Comparison of ENCODE assay signal across 32 cellular contexts in the genomic region with DNA sequence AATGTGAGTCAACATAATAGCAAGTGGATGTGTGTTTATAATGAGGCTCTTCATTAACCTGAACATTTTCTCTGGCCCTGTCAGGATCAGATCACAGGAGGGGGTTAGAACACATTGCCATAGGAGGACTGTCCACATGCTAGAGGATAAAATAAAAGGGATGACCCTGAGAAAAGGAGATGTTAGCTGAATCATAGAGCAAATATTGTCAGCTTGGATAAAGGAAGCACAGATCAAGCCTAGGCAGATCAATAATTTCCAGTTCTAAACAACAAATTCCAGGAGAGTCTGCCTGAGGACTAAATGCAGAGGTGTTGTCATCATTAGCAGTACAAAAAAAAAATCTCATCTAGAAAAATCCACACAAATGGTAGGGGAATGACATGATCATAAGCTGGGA.
"Had no signal": no experiment of that assay in that cellular context is flagged by ENCODE, and none has a peak within 500 bp of the region (broad histone marks: within the 10 kb centered on the region; RNA-seq: fewer than 3 reads in every experiment).

No MANE protein-coding gene starts in this region.

- H3K36me3 ChIP-seq: ascending aorta, breast epithelium had no signal

- H3K4me1 ChIP-seq: ascending aorta, breast epithelium had no signal

- H3K4me3 ChIP-seq: ascending aorta, breast epithelium, coronary artery, dorsolateral prefrontal cortex had no signal

- H3K36me3 Mint-ChIP-seq: activated CD8-positive, alpha-beta memory T cell treated with anti-CD3 and anti-CD28 coated beads, Interleukin-2, amount 10 ng/mL, durations not matched to agents 7 days and 5 days; activated naive CD4-positive, alpha-beta T cell treated with anti-CD3 and anti-CD28 coated beads, Interleukin-2, amount 10 ng/mL, durations not matched to agents 7 days and 5 days; activated naive CD4-positive, alpha-beta T cell treated with anti-CD3 and anti-CD28 coated beads, Interleukin-2, amount 50 U/mL, for 72 hours; activated naive CD8-positive, alpha-beta T cell treated with anti-CD3 and anti-CD28 coated beads, Interleukin-2, amount 10 ng/mL, durations not matched to agents 7 days and 5 days; brain had no signal

- H3K27ac Mint-ChIP-seq: activated CD4-positive, alpha-beta T cell treated with anti-CD3 and anti-CD28 coated beads for 36 hours; activated CD8-positive, alpha-beta memory T cell treated with anti-CD3 and anti-CD28 coated beads, Interleukin-2, amount 10 ng/mL, durations not matched to agents 7 days and 5 days; activated CD8-positive, alpha-beta T cell treated with anti-CD3 and anti-CD28 coated beads, Interleukin-2, amount 10 ng/mL, durations not matched to agents 7 days and 5 days; activated naive CD4-positive, alpha-beta T cell treated with anti-CD3 and anti-CD28 coated beads, Interleukin-2, amount 10 ng/mL, durations not matched to agents 7 days and 5 days; activated naive CD4-positive, alpha-beta T cell treated with anti-CD3 and anti-CD28 coated beads, Interleukin-2, amount 50 U/mL, for 72 hours; activated naive CD8-positive, alpha-beta T cell treated with anti-CD3 and anti-CD28 coated beads, Interleukin-2, amount 10 ng/mL, durations not matched to agents 7 days and 5 days; activated T-helper 1 cell treated with anti-CD3 and anti-CD28 coated beads, Interleukin-12 subunit alpha, Interleukin-12 subunit beta, Interleukin-2, Interleukin-4 antibody, amounts not matched to agents 30 ng/mL and 10 ng/mL and 1 ng/mL, durations not matched to agents 14 hours and 24 hours and 36 hours; brain; dendritic cell treated with granulocyte-macrophage colony-stimulating factor and Interleukin-4, amounts not matched to agents 40 ng/mL and 50 ng/mL, for 4 days; endodermal cell; T-helper 17 cell; T-helper 2 cell treated with Interferon-gamma antibody and Interleukin-4, amounts not matched to agents 5 μg/mL and 100 μg/mL, for 36 hours had no signal

- H3K9me3 Mint-ChIP-seq: endodermal cell had no signal

- H3K27me3 ChIP-seq: ascending aorta, breast epithelium, dorsolateral prefrontal cortex had no signal

- H3K9me3 ChIP-seq: ascending aorta, breast epithelium had no signal

- H3K4me1 Mint-ChIP-seq: activated CD4-positive, alpha-beta T cell treated with anti-CD3 and anti-CD28 coated beads for 36 hours; activated CD8-positive, alpha-beta memory T cell treated with anti-CD3 and anti-CD28 coated beads, Interleukin-2, amount 10 ng/mL, durations not matched to agents 7 days and 5 days; activated naive CD4-positive, alpha-beta T cell treated with anti-CD3 and anti-CD28 coated beads, Interleukin-2, amount 10 ng/mL, durations not matched to agents 7 days and 5 days; activated naive CD8-positive, alpha-beta T cell treated with anti-CD3 and anti-CD28 coated beads, Interleukin-2, amount 10 ng/mL, durations not matched to agents 7 days and 5 days; brain; central memory CD8-positive, alpha-beta T cell; T-helper 17 cell had no signal

- ATAC-seq: activated CD4-positive, alpha-beta T cell treated with anti-CD3 and anti-CD28 coated beads for 36 hours; activated CD8-positive, alpha-beta memory T cell treated with anti-CD3 and anti-CD28 coated beads, Interleukin-2, amount 10 ng/mL, durations not matched to agents 7 days and 5 days; activated CD8-positive, alpha-beta T cell treated with anti-CD3 and anti-CD28 coated beads, Interleukin-2, amount 10 ng/mL, durations not matched to agents 7 days and 5 days; activated naive CD4-positive, alpha-beta T cell treated with anti-CD3 and anti-CD28 coated beads, Interleukin-2, amount 50 U/mL, for 72 hours; esophagus mucosa; T-helper 17 cell had no signal

- FAIRE-seq: frontal cortex had no signal

- H3K4me3 Mint-ChIP-seq: activated CD4-positive, alpha-beta T cell treated with anti-CD3 and anti-CD28 coated beads for 36 hours; activated CD8-positive, alpha-beta memory T cell treated with anti-CD3 and anti-CD28 coated beads, Interleukin-2, amount 10 ng/mL, durations not matched to agents 7 days and 5 days; activated CD8-positive, alpha-beta T cell treated with anti-CD3 and anti-CD28 coated beads, Interleukin-2, amount 10 ng/mL, durations not matched to agents 7 days and 5 days; activated naive CD4-positive, alpha-beta T cell treated with anti-CD3 and anti-CD28 coated beads, Interleukin-2, amount 10 ng/mL, durations not matched to agents 7 days and 5 days; activated naive CD8-positive, alpha-beta T cell treated with anti-CD3 and anti-CD28 coated beads, Interleukin-2, amount 10 ng/mL, durations not matched to agents 7 days and 5 days; activated T-helper 1 cell treated with anti-CD3 and anti-CD28 coated beads, Interleukin-12 subunit alpha, Interleukin-12 subunit beta, Interleukin-2, Interleukin-4 antibody, amounts not matched to agents 30 ng/mL and 10 ng/mL and 1 ng/mL, durations not matched to agents 14 hours and 24 hours and 36 hours; brain; central memory CD8-positive, alpha-beta T cell; dendritic cell treated with granulocyte-macrophage colony-stimulating factor and Interleukin-4, amounts not matched to agents 40 ng/mL and 50 ng/mL, for 4 days; endodermal cell; T-helper 17 cell; T-helper 2 cell treated with Interferon-gamma antibody and Interleukin-4, amounts not matched to agents 5 μg/mL and 100 μg/mL, for 36 hours had no signal

- DNase-seq: activated CD4-positive, alpha-beta T cell treated with anti-CD3 and anti-CD28 coated beads for 36 hours; activated CD4-positive, alpha-beta T cell treated with anti-CD3 and anti-CD28 coated beads, Interleukin-2, amount 50 U/mL, for 1 hour; activated CD4-positive, alpha-beta T cell treated with anti-CD3 and anti-CD28 coated beads, Interleukin-2, amount 50 U/mL, for 48 hours; activated CD4-positive, CD25-positive, alpha-beta regulatory T cell; activated CD4-positive, CD25-positive, alpha-beta regulatory T cell treated with anti-CD3 and anti-CD28 coated beads, Interleukin-2, amount 50 U/mL, for 72 hours; activated CD8-positive, alpha-beta memory T cell treated with anti-CD3 and anti-CD28 coated beads, Interleukin-2, amount 10 ng/mL, durations not matched to agents 7 days and 5 days; activated CD8-positive, alpha-beta memory T cell treated with anti-CD3 and anti-CD28 coated beads, Interleukin-2, amount 50 U/mL, for 4 hours; activated CD8-positive, alpha-beta T cell treated with anti-CD3 and anti-CD28 coated beads, Interleukin-2, amount 10 ng/mL, durations not matched to agents 7 days and 5 days; activated gamma-delta T cell; activated naive CD4-positive, alpha-beta T cell; activated naive CD4-positive, alpha-beta T cell treated with anti-CD3 and anti-CD28 coated beads, Interleukin-2, amount 10 ng/mL, durations not matched to agents 7 days and 5 days; activated naive CD8-positive, alpha-beta T cell treated with anti-CD3 and anti-CD28 coated beads, Interleukin-2, amount 10 ng/mL, durations not matched to agents 7 days and 5 days; activated T-cell treated with anti-CD3 and anti-CD28 coated beads, Interleukin-2, amount 50 U/mL, for 1 hour; activated T-cell treated with anti-CD3 and anti-CD28 coated beads, Interleukin-2, amount 50 U/mL, for 48 hours; dorsolateral prefrontal cortex; effector memory CD4-positive, alpha-beta T cell; endodermal cell; foreskin fibroblast; head of caudate nucleus; hippocampal formation; T-helper 17 cell had no signal

- H3K27ac ChIP-seq: ascending aorta, breast epithelium, coronary artery, dorsolateral prefrontal cortex had no signal

- H3K27me3 Mint-ChIP-seq: activated CD4-positive, alpha-beta T cell treated with anti-CD3 and anti-CD28 coated beads for 36 hours; activated CD8-positive, alpha-beta memory T cell treated with anti-CD3 and anti-CD28 coated beads, Interleukin-2, amount 10 ng/mL, durations not matched to agents 7 days and 5 days; activated naive CD4-positive, alpha-beta T cell treated with anti-CD3 and anti-CD28 coated beads, Interleukin-2, amount 10 ng/mL, durations not matched to agents 7 days and 5 days; activated naive CD8-positive, alpha-beta T cell treated with anti-CD3 and anti-CD28 coated beads, Interleukin-2, amount 10 ng/mL, durations not matched to agents 7 days and 5 days; brain; central memory CD8-positive, alpha-beta T cell; dendritic cell treated with granulocyte-macrophage colony-stimulating factor and Interleukin-4, amounts not matched to agents 40 ng/mL and 50 ng/mL, for 4 days; T-helper 17 cell had no signal
